Comparison of ENCODE assay signal across 10 cellular contexts in genomic region chr18:29164020-29164706, GRCh38.
DNase-seq lines count a peak whose midpoint lies in the region; ATAC-seq and TF ChIP-seq lines count a peak whose summit lies in the region.
"Had no signal": no experiment of that assay in that cellular context is flagged by ENCODE, and none has a peak within 500 bp of the region (broad histone marks: within the 10 kb centered on the region; RNA-seq: fewer than 3 reads in every experiment).

No MANE protein-coding gene starts in this region.

- H3K27ac ChIP-seq in mesendoderm (ENCODE audit: low read depth, low read length): no peak overlapping the region
- no peak overlapping the region for H3K27ac ChIP-seq in MM.1S (ENCODE audit: low read length)

- H3K23ac ChIP-seq in mesendoderm (ENCODE audit: low read length): no peak overlapping the region

- ATAC-seq in activated naive CD8-positive, alpha-beta T cell treated with anti-CD3 and anti-CD28 coated beads, Interleukin-2, amount 50 U/mL, for 24 hours: no peak
- no peak for ATAC-seq in HG03432 (IDR thresholded peaks at IDR 0.05; ENCODE audit: unreplicated experiment)
- ATAC-seq: esophagus mucosa had no signal

- DNase-seq in AG08395 (ENCODE audit: low spot score) (peak; percentile 91), LHCN-M2 (ENCODE audit: low read depth) (peak; percentile 97), dermis blood vessel endothelial cell (peak; percentile 94), mesendoderm (peak; percentile 79), MM.1S (no peak)
- DNase-seq in activated naive CD4-positive, alpha-beta T cell treated with anti-CD3 and anti-CD28 coated beads, Interleukin-2, amount 50 U/mL, for 16 hours: no peak
- DNase-seq in activated naive CD8-positive, alpha-beta T cell treated with anti-CD3 and anti-CD28 coated beads, Interleukin-2, amount 50 U/mL, for 24 hours: no peak
- DNase-seq: Caco-2 had no signal

- H3K56ac ChIP-seq in mesendoderm (ENCODE audit: low read length): no peak overlapping the region

- no peak overlapping the region for H3K9ac ChIP-seq in mesendoderm (ENCODE audit: low read length)
- H3K9ac ChIP-seq in MM.1S (ENCODE audit: low read length): no peak overlapping the region

- no peak overlapping the region for H2BK120ac ChIP-seq in mesendoderm (ENCODE audit: low read depth, low read length)

- no peak overlapping the region for H2AK5ac ChIP-seq in mesendoderm (ENCODE audit: low read length)

- H3K4ac ChIP-seq in mesendoderm (ENCODE audit: low read depth, low read length): no peak overlapping the region

- H3K36me3 ChIP-seq in mesendoderm (ENCODE audit: control insufficient read depth, insufficient read depth, low read length): no peaks in the 10 kb centered on the region
- no peaks in the 10 kb centered on the region for H3K36me3 ChIP-seq in MM.1S (replicated peaks; ENCODE audit: insufficient read depth, low read length)

- no peaks in the 10 kb centered on the region for H3K4me1 Mint-ChIP-seq in activated naive CD8-positive, alpha-beta T cell treated with anti-CD3 and anti-CD28 coated beads, Interleukin-2, amount 50 U/mL, for 24 hours

- H3K9me3 ChIP-seq in MM.1S (replicated peaks; ENCODE audit: insufficient read depth, low read length): no peaks in the 10 kb centered on the region
- H3K9me3 ChIP-seq: Caco-2 had no signal

- no peaks in the 10 kb centered on the region for H3K9me2 ChIP-seq in MM.1S (replicated peaks; ENCODE audit: insufficient read depth, low read length)

- no peaks in the 10 kb centered on the region for H3F3A ChIP-seq in MM.1S (ENCODE audit: insufficient read depth, low read length)

- H3K27me3 ChIP-seq in mesendoderm (ENCODE audit: insufficient read depth, low read length, poor library complexity): no peaks in the 10 kb centered on the region
- H3K27me3 ChIP-seq in MM.1S (replicated peaks; ENCODE audit: insufficient read depth, low read length): no peaks in the 10 kb centered on the region

- WGBS in mesendoderm (ENCODE audit: extremely low coverage, insufficient coverage, low lambda C conversion rate): no CpG with 5 or more reads among the region's 1 CpG

- no peak overlapping the region for H3K4me3 ChIP-seq in mesendoderm (ENCODE audit: low read length)
- H3K4me3 ChIP-seq in MM.1S (ENCODE audit: low read length): no peak overlapping the region

- no peaks in the 10 kb centered on the region for H3K4me1 ChIP-seq in mesendoderm (ENCODE audit: control insufficient read depth, low read depth, low read length)
- no peaks in the 10 kb centered on the region for H3K4me1 ChIP-seq in MM.1S (ENCODE audit: low read length)
- H3K4me1 ChIP-seq: Caco-2 had no signal

- no peaks in the 10 kb centered on the region for H4K20me1 ChIP-seq in MM.1S (ENCODE audit: insufficient read depth, low read length)

- H3K18ac ChIP-seq in mesendoderm (ENCODE audit: low read length): no peak overlapping the region

- H3K36me3 Mint-ChIP-seq in activated naive CD8-positive, alpha-beta T cell treated with anti-CD3 and anti-CD28 coated beads, Interleukin-2, amount 50 U/mL, for 24 hours (ENCODE audit: low read depth): no peaks in the 10 kb centered on the region

- H2BK5ac ChIP-seq in mesendoderm (ENCODE audit: low read length): no peak overlapping the region

- H3K4me3 Mint-ChIP-seq in activated naive CD8-positive, alpha-beta T cell treated with anti-CD3 and anti-CD28 coated beads, Interleukin-2, amount 50 U/mL, for 24 hours: no peak overlapping the region

- H3K9me3 Mint-ChIP-seq in activated naive CD8-positive, alpha-beta T cell treated with anti-CD3 and anti-CD28 coated beads, Interleukin-2, amount 50 U/mL, for 24 hours: peaks cover 14% of the 10 kb centered on the region

- no peak overlapping the region for H4K5ac ChIP-seq in mesendoderm (ENCODE audit: low read length)

- H3K27ac Mint-ChIP-seq in activated naive CD8-positive, alpha-beta T cell treated with anti-CD3 and anti-CD28 coated beads, Interleukin-2, amount 50 U/mL, for 24 hours: no peak overlapping the region

- H3K79me1 ChIP-seq in mesendoderm (ENCODE audit: low read length): no peaks in the 10 kb centered on the region

- no peak overlapping the region for H3K4me2 ChIP-seq in mesendoderm (ENCODE audit: low read length)
- H3K4me2 ChIP-seq in MM.1S (ENCODE audit: low read depth, low read length): no peak overlapping the region

- H2BK15ac ChIP-seq in mesendoderm (replicated peaks; ENCODE audit: low read depth): no peak overlapping the region

- no peak overlapping the region for H4K8ac ChIP-seq in mesendoderm (ENCODE audit: low read depth, low read length)

- no peak overlapping the region for H2AFZ ChIP-seq in MM.1S (ENCODE audit: low read length)

- H3K27me3 Mint-ChIP-seq in activated naive CD8-positive, alpha-beta T cell treated with anti-CD3 and anti-CD28 coated beads, Interleukin-2, amount 50 U/mL, for 24 hours: no peaks in the 10 kb centered on the region

- H3K79me2 ChIP-seq in mesendoderm (ENCODE audit: control insufficient read depth, insufficient read depth, low read length) (no peaks in the 10 kb centered on the region), MM.1S (ENCODE audit: low read length) (no peaks in the 10 kb centered on the region)

- no peak for TF ChIP-seq CTCF in MM.1S (IDR thresholded peaks at IDR 0.05; ENCODE audit: low read length)

Comparison
In these comparisons a context has a peak if more than half of its experiments do, and no peak if none do; other contexts are left out.
1. DNase-seq: peak in AG08395 (single experiment), LHCN-M2 (single experiment), dermis blood vessel endothelial cell (single experiment) and mesendoderm (single experiment); none in activated naive CD4-positive, alpha-beta T cell treated with anti-CD3 and anti-CD28 coated beads, Interleukin-2, amount 50 U/mL, for 16 hours (single experiment), activated naive CD8-positive, alpha-beta T cell treated with anti-CD3 and anti-CD28 coated beads, Interleukin-2, amount 50 U/mL, for 24 hours (single experiment) and MM.1S (single experiment).